ENCODE assay signal across 12 cellular contexts in genomic region chr1:248860007-248860406, GRCh38. TPM values are rescaled to one million over a fixed set of nuclear protein-coding genes. Genes with fewer than 3 reads are reported as not detected.
DNase-seq lines count a peak whose midpoint lies in the region; ATAC-seq and TF ChIP-seq lines count a peak whose summit lies in the region.
"Had no signal": no experiment of that assay in that cellular context is flagged by ENCODE, and none has a peak within 500 bp of the region (broad histone marks: within the 10 kb centered on the region; RNA-seq: fewer than 3 reads in every experiment).

No MANE protein-coding gene starts in this region.

- no peak overlapping the region for H3K9ac ChIP-seq in IMR-90 (ENCODE audit: low read depth, low read length)

- no peak for TF ChIP-seq POLR2A in IMR-90 (IDR thresholded peaks at IDR 0.05; ENCODE audit: low read depth, low read length)

- peaks cover 17% of the 10 kb centered on the region; the same call in 1 of the 2 replicates for H3K9me1 ChIP-seq in IMR-90 (ENCODE audit: insufficient read depth, low read length)

- H3K18ac ChIP-seq in IMR-90 (ENCODE audit: low read depth, low read length), result no peak overlapping the region

- H4K20me1 ChIP-seq in IMR-90 (ENCODE audit: insufficient read depth, low read length), result no peaks in the 10 kb centered on the region

- no peak overlapping the region for H4K91ac ChIP-seq in IMR-90 (ENCODE audit: insufficient read depth, low read depth, low read length)

- CTCF ChIA-PET in IMR-90 (lab: Yijun Ruan, JAX), result no interaction called here

- H3K14ac ChIP-seq in IMR-90 (replicated peaks; ENCODE audit: low read depth, low read length), result no peak overlapping the region

- H2BK5ac ChIP-seq in IMR-90 (ENCODE audit: low read depth, low read length, poor library complexity, severe bottlenecking), result no peak overlapping the region

- TF ChIP-seq CTCF in IMR-90 (conservative IDR thresholded peaks at IDR 0.05; ENCODE audit: low read depth, low read length), result no peak
- TF ChIP-seq CTCF in natural killer cell (IDR thresholded peaks at IDR 0.05), result no peak

- POLR2A ChIA-PET in IMR-90 (lab: Charles Lee; ENCODE audit: unreplicated experiment), result no interaction called here
- POLR2A ChIA-PET in activated naive CD8-positive, alpha-beta T cell treated with anti-CD3 and anti-CD28 coated beads, Interleukin-2, amount 10 ng/mL, durations not matched to agents 7 days and 5 days (lab: Charles Lee), result interaction anchor here (1.6 to 4.1 kb wide), 6 partner anchors 13 to 35 kb away, joined by 5 to 74 read pairs (median 8); partner anchors contain the start of genes SH3BP5L and ZNF672

- H4K8ac ChIP-seq in IMR-90 (ENCODE audit: low read depth in 2 of 2, low read length in 2 of 2), result peak overlapping the region; percentile 94 to 99; a peak in 3 of 4 replicates

- H3K4me1 ChIP-seq in IMR-90 (ENCODE audit: control insufficient read depth, insufficient read depth, low read length), result peaks cover 18% of the 10 kb centered on the region

- H3K27me3 ChIP-seq in IMR-90 (ENCODE audit: control insufficient read depth, insufficient read depth, low read length), result no peaks in the 10 kb centered on the region
- H3K27me3 ChIP-seq: breast epithelium had no signal

- H3K36me3 Mint-ChIP-seq in activated naive CD8-positive, alpha-beta T cell treated with anti-CD3 and anti-CD28 coated beads, Interleukin-2, amount 10 ng/mL, durations not matched to agents 7 days and 5 days, result peaks cover 11% of the 10 kb centered on the region
- H3K36me3 Mint-ChIP-seq in natural killer cell, result no peaks in the 10 kb centered on the region

- H3K4me3 Mint-ChIP-seq in activated naive CD8-positive, alpha-beta T cell treated with anti-CD3 and anti-CD28 coated beads, Interleukin-2, amount 10 ng/mL, durations not matched to agents 7 days and 5 days, result peak overlapping the region; percentile 94
- peak overlapping the region; percentile 86 for H3K4me3 Mint-ChIP-seq in natural killer cell

- no peak overlapping the region for H2AK9ac ChIP-seq in IMR-90 (replicated peaks; ENCODE audit: low read depth, low read length, poor library complexity)

- H3K9me3 Mint-ChIP-seq in activated naive CD8-positive, alpha-beta T cell treated with anti-CD3 and anti-CD28 coated beads, Interleukin-2, amount 10 ng/mL, durations not matched to agents 7 days and 5 days, result no peaks in the 10 kb centered on the region
- no peaks in the 10 kb centered on the region for H3K9me3 Mint-ChIP-seq in natural killer cell

- no peak overlapping the region for H3K56ac ChIP-seq in IMR-90 (ENCODE audit: extremely low read depth, insufficient read depth, low read length)

- TF ChIP-seq RAD21 in IMR-90 (IDR thresholded peaks at IDR 0.05; ENCODE audit: low read length), result no peak

- no peak overlapping the region for H3K27ac ChIP-seq in IMR-90 (ENCODE audit: insufficient read depth, low read length)

- H3K79me1 ChIP-seq in IMR-90 (ENCODE audit: low read depth in 1 of 2, low read length in 2 of 2), result peaks cover 12 to 24% of the 10 kb centered on the region in 2 experiments; a peak in 3 of 4 replicates

- H3K4me2 ChIP-seq in IMR-90 (ENCODE audit: low read depth, low read length), result no peak overlapping the region

- DNase-seq in CD1c-positive myeloid dendritic cell (ENCODE audit: extremely low spot score), result peak; percentile 42
- no peak for DNase-seq in IMR-90
- no peak for DNase-seq in activated naive CD8-positive, alpha-beta T cell treated with anti-CD3 and anti-CD28 coated beads, Interleukin-2, amount 10 ng/mL, durations not matched to agents 7 days and 5 days
- DNase-seq in natural killer cell, result no peak
- DNase-seq in left ventricle myocardium superior, result no peak
- DNase-seq: activated CD4-positive, CD25-positive, alpha-beta regulatory T cell treated with anti-CD3 and anti-CD28 coated beads, Interleukin-2, amount 50 U/mL, for 72 hours; DMS79 treated with DMSO at 0.1 percent for 48 hours; NCI-H1694 treated with DMSO at 0.1 percent for 48 hours had no signal

- no peak overlapping the region for H3K4me3 ChIP-seq in IMR-90 (ENCODE audit: insufficient read depth, low read depth, low read length)

- dilution Hi-C loops in IMR-90 (cut with HindIII; ENCODE audit: low sequenced_read_pairs, unreplicated experiment), result no loop called here

- peaks cover 3% of the 10 kb centered on the region for H3K27me3 Mint-ChIP-seq in activated naive CD8-positive, alpha-beta T cell treated with anti-CD3 and anti-CD28 coated beads, Interleukin-2, amount 10 ng/mL, durations not matched to agents 7 days and 5 days
- H3K27me3 Mint-ChIP-seq in natural killer cell (ENCODE audit: low read depth in 2 of 2), result no peaks in the 10 kb centered on the region

- no peak overlapping the region for H2BK120ac ChIP-seq in IMR-90 (ENCODE audit: low read depth, low read length)

- in situ Hi-C loops in IMR-90 (cut with MboI; ENCODE audit: low sequenced_read_pairs), result no loop called here

- no peaks in the 10 kb centered on the region for H3K9me3 ChIP-seq in IMR-90 (ENCODE audit: control insufficient read depth, insufficient read depth, low read length)
- H3K9me3 ChIP-seq: breast epithelium had no signal

- no peak overlapping the region for H2BK20ac ChIP-seq in IMR-90 (ENCODE audit: low read depth, low read length)

- no peak overlapping the region; the same call in 1 of the 2 replicates for H3K4ac ChIP-seq in IMR-90 (ENCODE audit: low read depth, low read length)

- no peak overlapping the region for H2AFZ ChIP-seq in IMR-90 (replicated peaks; ENCODE audit: low read length, poor library complexity)

- peak overlapping the region; percentile 73; the same call in 1 of the 2 replicates for H4K5ac ChIP-seq in IMR-90 (ENCODE audit: low read depth, low read length)

- intact Hi-C loops in IMR-90 (cut with micrococcal nuclease) (no loop called here), natural killer cell (cut with micrococcal nuclease) (no loop called here), left ventricle myocardium superior (cut with micrococcal nuclease) (no loop called here)

- H2BK15ac ChIP-seq in IMR-90 (ENCODE audit: low read depth, low read length), result 0 out of 3 replicates have a peak overlapping the region, but pooled peaks have one; percentile 10

- WGBS in IMR-90 (ENCODE audit: extremely low coverage in 2 of 2, insufficient read length in 1 of 2), 2 experiments, result 67% methylated on average over 1 of the region's 4 CpGs; no CpG with 5 or more reads in 1 of the 2 experiments

- no peak for ATAC-seq in IMR-90 (ENCODE audit: low read depth)
- no peak for ATAC-seq in activated naive CD8-positive, alpha-beta T cell treated with anti-CD3 and anti-CD28 coated beads, Interleukin-2, amount 10 ng/mL, durations not matched to agents 7 days and 5 days (ENCODE audit: low read depth)
- no peak for ATAC-seq in natural killer cell
- no peak for ATAC-seq in HG03045 (IDR thresholded peaks at IDR 0.05; ENCODE audit: unreplicated experiment)
- no peak for ATAC-seq in left ventricle myocardium superior
- ATAC-seq in GM19395 (IDR thresholded peaks at IDR 0.05; ENCODE audit: unreplicated experiment), result no peak
- no peak for ATAC-seq in GM19467 (IDR thresholded peaks at IDR 0.05; ENCODE audit: unreplicated experiment)

- peaks cover 46% of the 10 kb centered on the region for H3K4me1 Mint-ChIP-seq in activated naive CD8-positive, alpha-beta T cell treated with anti-CD3 and anti-CD28 coated beads, Interleukin-2, amount 10 ng/mL, durations not matched to agents 7 days and 5 days
- peaks cover 48 to 61% of the 10 kb centered on the region in 2 donors for H3K4me1 Mint-ChIP-seq in natural killer cell

- no peak overlapping the region for H3K23ac ChIP-seq in IMR-90 (ENCODE audit: low read depth, low read length)

- BruUV-seq in IMR-90 (replicated peaks; lab: Mats Ljungman, UMichigan), result no TSS peak

- peak overlapping the region; percentile 63; the same call in 1 of the 2 replicates for H2AK5ac ChIP-seq in IMR-90 (ENCODE audit: low read depth, low read length)

- peaks cover 5% of the 10 kb centered on the region; the same call in 1 of the 2 replicates for H3K36me3 ChIP-seq in IMR-90 (ENCODE audit: control insufficient read depth, insufficient read depth, low read length)
- H3K36me3 ChIP-seq: breast epithelium had no signal

- peak overlapping the region; percentile 97 for H3K27ac Mint-ChIP-seq in activated naive CD8-positive, alpha-beta T cell treated with anti-CD3 and anti-CD28 coated beads, Interleukin-2, amount 10 ng/mL, durations not matched to agents 7 days and 5 days
- peak overlapping the region; percentile 90 to 94 for H3K27ac Mint-ChIP-seq in natural killer cell

RNA-seq across cellular contexts. Expression of gene ZNF692, which starts 1.1 kb away (rescaled TPM):
- total RNA-seq in IMR-90 (2012; rRNA removed) (6.9 and 7.3 TPM in 2 replicates), natural killer cell (10 to 100 TPM; 50.4 to 58.7 (median 52.3) TPM), left ventricle myocardium superior (27.1 TPM)
- polyA plus RNA-seq in IMR-90 (2012; rRNA removed), result 50.4 and 51.5 TPM in 2 replicates
- polyA plus RNA-seq in IMR-90 (2012; cell fraction: cytosol; rRNA removed), result 19.6 and 20.7 TPM in 2 replicates
- 340 and 590 TPM in 2 replicates for polyA plus RNA-seq in IMR-90 (2012; cell fraction: nucleus; rRNA removed; ENCODE audit: low replicate concordance)
- 10 to 100 TPM; 58.6 to 70.2 TPM for total RNA-seq in activated naive CD8-positive, alpha-beta T cell treated with anti-CD3 and anti-CD28 coated beads, Interleukin-2, amount 10 ng/mL, durations not matched to agents 7 days and 5 days

RNA-seq across cellular contexts. Expression of gene ZNF672, which starts 22.0 kb away (rescaled TPM):
- 6.6 and 6.9 TPM in 2 replicates for total RNA-seq in IMR-90 (2012; rRNA removed)
- 12.6 and 16.2 TPM in 2 replicates for polyA plus RNA-seq in IMR-90 (2012; rRNA removed)
- 10.4 and 15.2 TPM in 2 replicates for polyA plus RNA-seq in IMR-90 (2012; cell fraction: cytosol; rRNA removed)
- polyA plus RNA-seq in IMR-90 (2012; cell fraction: nucleus; rRNA removed; ENCODE audit: low replicate concordance), result 16.8 and 30.7 TPM in 2 replicates
- total RNA-seq in activated naive CD8-positive, alpha-beta T cell treated with anti-CD3 and anti-CD28 coated beads, Interleukin-2, amount 10 ng/mL, durations not matched to agents 7 days and 5 days, result 10 to 100 TPM; 51.0 to 53.6 TPM
- total RNA-seq in natural killer cell, result 10 to 100 TPM; 29.0 to 41.8 (median 38.7) TPM
- total RNA-seq in left ventricle myocardium superior, result 45.5 TPM

RNA-seq across cellular contexts. Expression of gene SH3BP5L, which starts 34.3 kb away (rescaled TPM):
- total RNA-seq in IMR-90 (2012; rRNA removed) (23.3 and 25.0 TPM in 2 replicates), natural killer cell (10 to 100 TPM; 19.0 to 27.5 (median 22.9) TPM), left ventricle myocardium superior (20.1 TPM)
- polyA plus RNA-seq in IMR-90 (2012; rRNA removed), result 35.6 and 35.9 TPM in 2 replicates
- 29.6 TPM in 2 replicates for polyA plus RNA-seq in IMR-90 (2012; cell fraction: cytosol; rRNA removed)
- 49.6 and 76.9 TPM in 2 replicates for polyA plus RNA-seq in IMR-90 (2012; cell fraction: nucleus; rRNA removed; ENCODE audit: low replicate concordance)
- total RNA-seq in activated naive CD8-positive, alpha-beta T cell treated with anti-CD3 and anti-CD28 coated beads, Interleukin-2, amount 10 ng/mL, durations not matched to agents 7 days and 5 days, result 10 to 100 TPM; 32.8 to 34.7 TPM

RNA-seq across cellular contexts. Expression of gene PGBD2, which starts 46.0 kb away (rescaled TPM):
- total RNA-seq in IMR-90 (2012; rRNA removed) (6.7 and 6.8 TPM in 2 replicates), natural killer cell (1 to 10 TPM; 3.1 to 9.2 (median 6.2) TPM), left ventricle myocardium superior (3.3 TPM)
- polyA plus RNA-seq in IMR-90 (2012; rRNA removed), result 4.8 TPM in 2 replicates
- polyA plus RNA-seq in IMR-90 (2012; cell fraction: cytosol; rRNA removed), result 1.5 and 1.6 TPM in 2 replicates
- polyA plus RNA-seq in IMR-90 (2012; cell fraction: nucleus; rRNA removed; ENCODE audit: low replicate concordance), result 7.1 and 14.8 TPM in 2 replicates
- 10 to 100 TPM in 1 of 2 experiments, 1 to 10 TPM in 1; 9.6 to 10.1 TPM for total RNA-seq in activated naive CD8-positive, alpha-beta T cell treated with anti-CD3 and anti-CD28 coated beads, Interleukin-2, amount 10 ng/mL, durations not matched to agents 7 days and 5 days
